ENCODE assay signal across 8 cellular contexts in the genomic region with DNA sequence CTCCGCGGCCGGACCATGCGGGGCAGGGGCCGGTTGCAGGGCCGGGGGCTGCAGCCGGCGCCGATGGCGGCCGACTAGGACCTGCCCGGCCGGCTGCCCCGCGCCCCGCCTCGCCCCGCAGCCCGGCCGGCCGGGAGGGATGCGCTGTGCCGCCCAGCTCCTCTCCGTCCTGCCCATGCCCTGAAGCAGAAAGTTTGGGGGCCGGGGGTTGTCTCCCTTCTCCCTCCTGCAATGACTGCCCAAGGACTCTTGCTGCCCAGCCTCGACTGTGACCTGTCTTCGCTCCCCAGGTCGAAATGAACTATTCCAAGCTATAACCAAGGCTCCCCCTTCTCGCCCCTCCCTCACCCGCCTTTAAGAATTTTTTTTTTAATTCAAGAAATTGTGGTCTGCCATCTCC. TPM values are rescaled to one million over a fixed set of nuclear protein-coding genes. Genes with fewer than 3 reads are reported as not detected.
A peak's percentile ranks its signal among the peaks of the same experiment; 100 is the strongest.
DNase-seq lines count a peak whose midpoint lies in the region; ATAC-seq, FAIRE-seq and TF ChIP-seq lines count a peak whose summit lies in the region.

No MANE protein-coding gene starts in this region.

- intact Hi-C loops in kidney (cut with DNase I) = no loop called here

- peaks cover 56% of the 10 kb centered on the region for H3K27me3 ChIP-seq in BLaER1

- no peaks in the 10 kb centered on the region for H3K9me3 ChIP-seq in BLaER1
- H3K9me3 ChIP-seq in HEK293 (ENCODE audit: control insufficient read depth, insufficient read depth, low read depth, low read length) = no peaks in the 10 kb centered on the region
- no peaks in the 10 kb centered on the region for H3K9me3 ChIP-seq in kidney (ENCODE audit: control insufficient read depth in 1 of 2, low read length in 2 of 2)

- peak overlapping the region; percentile 77 for H3K4me3 ChIP-seq in BLaER1
- H3K4me3 ChIP-seq in HEK293 (ENCODE audit: low read depth, low read length) = peak overlapping the region; percentile 63
- peak overlapping the region; percentile 61 to 64 for H3K4me3 ChIP-seq in kidney (ENCODE audit: low read length in 2 of 2)

- H3K9ac ChIP-seq in BLaER1 (peak overlapping the region; percentile 60; the same call in 1 of the 2 replicates), kidney (ENCODE audit: low read length in 2 of 2) (no peak overlapping the region)

- no peak for FAIRE-seq in kidney (lab: Jason Lieb, UNC)

- peak overlapping the region; percentile 94 for H3K4me2 ChIP-seq in BLaER1

- CTCF ChIA-PET in HEK293 (lab: Yijun Ruan, JAX) = interaction anchor here (0.5 to 10.4 kb wide), 12 partner anchors 10 to 239 kb away, joined by 3 to 253 read pairs (median 4); no protein-coding TSS in a partner anchor

- peak in 1 of 2 donors; percentile 27 for DNase-seq in activated naive CD4-positive, alpha-beta T cell treated with anti-CD3 and anti-CD28 coated beads, Interleukin-2, amount 50 U/mL, for 72 hours (ENCODE audit: low spot score in 2 of 2)
- DNase-seq in kidney (no peak), AML-193 (lab: John Stamatoyannopoulos, UW) (no peak), NCI-H2081 (lab: John Stamatoyannopoulos, UW) (no peak)
- no peak for DNase-seq in effector CD4-positive, alpha-beta T cell

- POLR2A ChIA-PET in HEK293 (lab: Yijun Ruan, JAX) = interaction anchor here (0.6 to 3.1 kb wide), 15 partner anchors 9 to 287 kb away, joined by 3 to 20 read pairs (median 3); a partner anchor contains a TSS

- peak in 1 of 2 donors; percentile 15 for ATAC-seq in activated naive CD4-positive, alpha-beta T cell treated with anti-CD3 and anti-CD28 coated beads, Interleukin-2, amount 50 U/mL, for 72 hours

- peaks cover 15% of the 10 kb centered on the region; the same call in 1 of the 2 replicates for H4K20me1 ChIP-seq in BLaER1

- peak overlapping the region; percentile 81 to 95 for H3K27ac Mint-ChIP-seq in activated naive CD4-positive, alpha-beta T cell treated with anti-CD3 and anti-CD28 coated beads, Interleukin-2, amount 50 U/mL, for 72 hours

- TF ChIP-seq CTCF in HEK293 (tag by site-specific recombination; IDR thresholded peaks at IDR 0.05) (no peak), kidney (IDR thresholded peaks at IDR 0.05; ENCODE audit: borderline replicate concordance, extremely low read depth, insufficient read depth) (no peak)

- no peak overlapping the region for H3K27ac ChIP-seq in BLaER1
- H3K27ac ChIP-seq in HEK293 (ENCODE audit: extremely low read depth, low read depth, low read length) = peak overlapping the region; percentile 45; the same call in 1 of the 2 replicates
- no peak overlapping the region for H3K27ac ChIP-seq in kidney (ENCODE audit: low read depth in 2 of 2, low read length in 2 of 2)
- peak overlapping the region; percentile 88 for H3K27ac ChIP-seq in temporal lobe (ENCODE audit: low read depth, low read length)

- H3K4me1 ChIP-seq in BLaER1 = peaks cover 32% of the 10 kb centered on the region
- H3K4me1 ChIP-seq in HEK293 (ENCODE audit: control insufficient read depth, insufficient read depth, low read length) = peaks cover 19% of the 10 kb centered on the region
- peaks cover 15 to 16% of the 10 kb centered on the region in 2 donors for H3K4me1 ChIP-seq in kidney (ENCODE audit: control insufficient read depth in 1 of 2, insufficient read depth in 1 of 2, low read depth in 1 of 2, low read length in 2 of 2)

- H3K36me3 ChIP-seq in BLaER1 (no peaks in the 10 kb centered on the region), HEK293 (ENCODE audit: control insufficient read depth in 2 of 2, insufficient read depth in 1 of 2, low read length in 2 of 2) (no peaks in the 10 kb centered on the region), kidney (ENCODE audit: control insufficient read depth in 1 of 2, insufficient read depth in 2 of 2, low read length in 2 of 2) (no peaks in the 10 kb centered on the region)

- peaks cover 0 to 5% of the 10 kb centered on the region in 2 donors for H3K36me3 Mint-ChIP-seq in activated naive CD4-positive, alpha-beta T cell treated with anti-CD3 and anti-CD28 coated beads, Interleukin-2, amount 50 U/mL, for 72 hours

- no peaks in the 10 kb centered on the region for H3K9me3 Mint-ChIP-seq in activated naive CD4-positive, alpha-beta T cell treated with anti-CD3 and anti-CD28 coated beads, Interleukin-2, amount 50 U/mL, for 72 hours

TF ChIP-seq in HEK293, 187 proteins besides CTCF, POLR2A, EP300 and RAD21 (continues in another document):
- TF ChIP-seq, protein P1, sequence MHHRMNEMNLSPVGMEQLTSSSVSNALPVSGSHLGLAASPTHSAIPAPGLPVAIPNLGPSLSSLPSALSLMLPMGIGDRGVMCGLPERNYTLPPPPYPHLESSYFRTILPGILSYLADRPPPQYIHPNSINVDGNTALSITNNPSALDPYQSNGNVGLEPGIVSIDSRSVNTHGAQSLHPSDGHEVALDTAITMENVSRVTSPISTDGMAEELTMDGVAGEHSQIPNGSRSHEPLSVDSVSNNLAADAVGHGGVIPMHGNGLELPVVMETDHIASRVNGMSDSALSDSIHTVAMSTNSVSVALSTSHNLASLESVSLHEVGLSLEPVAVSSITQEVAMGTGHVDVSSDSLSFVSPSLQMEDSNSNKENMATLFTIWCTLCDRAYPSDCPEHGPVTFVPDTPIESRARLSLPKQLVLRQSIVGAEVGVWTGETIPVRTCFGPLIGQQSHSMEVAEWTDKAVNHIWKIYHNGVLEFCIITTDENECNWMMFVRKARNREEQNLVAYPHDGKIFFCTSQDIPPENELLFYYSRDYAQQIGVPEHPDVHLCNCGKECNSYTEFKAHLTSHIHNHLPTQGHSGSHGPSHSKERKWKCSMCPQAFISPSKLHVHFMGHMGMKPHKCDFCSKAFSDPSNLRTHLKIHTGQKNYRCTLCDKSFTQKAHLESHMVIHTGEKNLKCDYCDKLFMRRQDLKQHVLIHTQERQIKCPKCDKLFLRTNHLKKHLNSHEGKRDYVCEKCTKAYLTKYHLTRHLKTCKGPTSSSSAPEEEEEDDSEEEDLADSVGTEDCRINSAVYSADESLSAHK (tag by site-specific recombination; IDR thresholded peaks at IDR 0.05) = no peak
- TF ChIP-seq ZNF335 (tag by site-specific recombination; conservative IDR thresholded peaks at IDR 0.05) (peak; percentile 28; the same call in 1 of the 2 replicates), ZNF211 (tag by site-specific recombination; IDR thresholded peaks at IDR 0.05; ENCODE audit: low read depth) (no peak), ZNF394 (tag by site-specific recombination; IDR thresholded peaks at IDR 0.05; ENCODE audit: borderline replicate concordance) (no peak), MYNN (tag by site-specific recombination; IDR thresholded peaks at IDR 0.05; ENCODE audit: borderline replicate concordance) (no peak), REPIN1 (tag by site-specific recombination; IDR thresholded peaks at IDR 0.05; ENCODE audit: low read depth) (no peak), OSR2 (tag by site-specific recombination; IDR thresholded peaks at IDR 0.05) (no peak), BCL11A (tag by site-specific recombination; IDR thresholded peaks at IDR 0.05; ENCODE audit: low read depth) (no peak), BCL11B (tag by site-specific recombination; IDR thresholded peaks at IDR 0.05; ENCODE audit: low read depth) (0 out of 2 replicates have a peak, but pooled peaks have one; percentile 31), ZNF169 (tag by site-specific recombination; IDR thresholded peaks at IDR 0.05) (no peak), ZNF510 (tag by site-specific recombination; IDR thresholded peaks at IDR 0.05; ENCODE audit: insufficient replicate concordance) (no peak), GLI2 (tag by site-specific recombination; IDR thresholded peaks at IDR 0.05; ENCODE audit: borderline replicate concordance, low read depth) (no peak)
- TF ChIP-seq, protein P2, sequence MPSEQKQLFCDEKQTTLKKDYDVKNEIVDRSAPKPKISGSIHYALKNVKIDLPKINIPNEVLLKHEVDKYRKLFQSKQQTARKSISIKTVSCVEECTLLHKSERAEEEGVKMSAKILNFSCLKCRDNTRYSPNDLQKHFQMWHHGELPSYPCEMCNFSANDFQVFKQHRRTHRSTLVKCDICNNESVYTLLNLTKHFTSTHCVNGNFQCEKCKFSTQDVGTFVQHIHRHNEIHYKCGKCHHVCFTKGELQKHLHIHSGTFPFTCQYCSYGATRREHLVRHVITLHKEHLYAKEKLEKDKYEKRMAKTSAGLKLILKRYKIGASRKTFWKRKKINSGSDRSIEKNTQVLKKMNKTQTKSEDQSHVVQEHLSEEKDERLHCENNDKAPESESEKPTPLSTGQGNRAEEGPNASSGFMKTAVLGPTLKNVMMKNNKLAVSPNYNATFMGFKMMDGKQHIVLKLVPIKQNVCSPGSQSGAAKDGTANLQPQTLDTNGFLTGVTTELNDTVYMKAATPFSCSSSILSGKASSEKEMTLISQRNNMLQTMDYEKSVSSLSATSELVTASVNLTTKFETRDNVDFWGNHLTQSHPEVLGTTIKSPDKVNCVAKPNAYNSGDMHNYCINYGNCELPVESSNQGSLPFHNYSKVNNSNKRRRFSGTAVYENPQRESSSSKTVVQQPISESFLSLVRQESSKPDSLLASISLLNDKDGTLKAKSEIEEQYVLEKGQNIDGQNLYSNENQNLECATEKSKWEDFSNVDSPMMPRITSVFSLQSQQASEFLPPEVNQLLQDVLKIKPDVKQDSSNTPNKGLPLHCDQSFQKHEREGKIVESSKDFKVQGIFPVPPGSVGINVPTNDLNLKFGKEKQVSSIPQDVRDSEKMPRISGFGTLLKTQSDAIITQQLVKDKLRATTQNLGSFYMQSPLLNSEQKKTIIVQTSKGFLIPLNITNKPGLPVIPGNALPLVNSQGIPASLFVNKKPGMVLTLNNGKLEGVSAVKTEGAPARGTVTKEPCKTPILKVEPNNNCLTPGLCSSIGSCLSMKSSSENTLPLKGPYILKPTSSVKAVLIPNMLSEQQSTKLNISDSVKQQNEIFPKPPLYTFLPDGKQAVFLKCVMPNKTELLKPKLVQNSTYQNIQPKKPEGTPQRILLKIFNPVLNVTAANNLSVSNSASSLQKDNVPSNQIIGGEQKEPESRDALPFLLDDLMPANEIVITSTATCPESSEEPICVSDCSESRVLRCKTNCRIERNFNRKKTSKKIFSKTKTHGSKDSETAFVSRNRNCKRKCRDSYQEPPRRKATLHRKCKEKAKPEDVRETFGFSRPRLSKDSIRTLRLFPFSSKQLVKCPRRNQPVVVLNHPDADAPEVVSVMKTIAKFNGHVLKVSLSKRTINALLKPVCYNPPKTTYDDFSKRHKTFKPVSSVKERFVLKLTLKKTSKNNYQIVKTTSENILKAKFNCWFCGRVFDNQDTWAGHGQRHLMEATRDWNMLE (tag by site-specific recombination; conservative IDR thresholded peaks at IDR 0.05; ENCODE audit: low read depth) = no peak

RNA-seq across cellular contexts. Expression of a gene that starts 0.3 kb away (rescaled TPM):
- total RNA-seq in activated naive CD4-positive, alpha-beta T cell treated with anti-CD3 and anti-CD28 coated beads, Interleukin-2, amount 50 U/mL, for 72 hours = 10 to 100 TPM; 11.1 to 17.2 TPM
- 1.3 TPM for total RNA-seq in kidney
- 3.5 TPM for polyA plus RNA-seq in kidney (ENCODE audit: insufficient read depth, low read depth, low replicate concordance)
- 27.5 TPM for total RNA-seq in temporal lobe

RNA-seq across cellular contexts. Expression of a gene that starts 16.6 kb away (rescaled TPM):
- total RNA-seq in activated naive CD4-positive, alpha-beta T cell treated with anti-CD3 and anti-CD28 coated beads, Interleukin-2, amount 50 U/mL, for 72 hours = 10 to 100 TPM; 13.0 to 15.3 TPM
- total RNA-seq in kidney (17.8 TPM), temporal lobe (19.4 TPM)
- 5.6 TPM for polyA plus RNA-seq in kidney (ENCODE audit: insufficient read depth, low read depth, low replicate concordance)

Comparison
In these comparisons a context has a peak if more than half of its experiments do, and no peak if none do; other contexts are left out.
1. H3K27ac ChIP-seq: peak in HEK293 (single experiment) and temporal lobe (single experiment); none in BLaER1 (single experiment) and kidney (0 of 2).
2. Peak in every context shown above with its lines, with median percentiles within 50 percentile points of each other: H3K4me3 ChIP-seq.